13 cellular contexts compared by ENCODE assay signal in genomic region chr2:17628349-17629261, GRCh38.
A peak's percentile ranks its signal among the peaks of the same experiment; 100 is the strongest.
DNase-seq lines count a peak whose midpoint lies in the region; ATAC-seq and TF ChIP-seq lines count a peak whose summit lies in the region.
"Had no signal": no experiment of that assay in that cellular context is flagged by ENCODE, and none has a peak within 500 bp of the region (broad histone marks: within the 10 kb centered on the region; RNA-seq: fewer than 3 reads in every experiment).

No MANE protein-coding gene starts in this region.

- ATAC-seq in GM21528 (IDR thresholded peaks at IDR 0.05; ENCODE audit: low FRiP score, unreplicated experiment): peak; percentile 50
- no peak for ATAC-seq in HG02973 (IDR thresholded peaks at IDR 0.05; ENCODE audit: unreplicated experiment)
- ATAC-seq: activated CD4-positive, CD25-positive, alpha-beta regulatory T cell treated with anti-CD3 and anti-CD28 coated beads, Interleukin-2, amount 50 U/mL, for 24 hours; left ventricle myocardium superior had no signal

- no peak for TF ChIP-seq CTCF in GM12865 (IDR thresholded peaks at IDR 0.05; ENCODE audit: insufficient read depth, low read depth, low read length, missing control alignments)

- no peak overlapping the region for H3K4me3 ChIP-seq in GM12865 (ENCODE audit: low read depth, low read length)
- no peak overlapping the region for H3K4me3 ChIP-seq in Jurkat, Clone E6-1 (ENCODE audit: low read length)

- DNase-seq in GM12865 (ENCODE audit: low read depth) (peak; percentile 24), iris pigment epithelial cell (ENCODE audit: low read depth) (peak; percentile 32), pons (ENCODE audit: low spot score) (no peak), NCI-H1048 (lab: John Stamatoyannopoulos, UW) (no peak)
- DNase-seq in Jurkat, Clone E6-1 (ENCODE audit: low read depth, low spot score): peak; percentile 3
- DNase-seq in stimulated activated CD4-positive, alpha-beta T cell treated with anti-CD3 and anti-CD28 coated beads, Interleukin-4, amount 100 ng/mL, for 24 hours: no peak
- DNase-seq: activated T-cell treated with anti-CD3 and anti-CD28 coated beads, Interleukin-2, amount 50 U/mL, for 48 hours; glutamatergic neuron; left ventricle myocardium superior; NCI-H1436 treated with DMSO at 0.1 percent for 48 hours had no signal

Comparison
In these comparisons a context has a peak if more than half of its experiments do, and no peak if none do; other contexts are left out.
1. DNase-seq: peak in GM12865 (single experiment), Jurkat, Clone E6-1 (single experiment) and iris pigment epithelial cell (single experiment); none in stimulated activated CD4-positive, alpha-beta T cell treated with anti-CD3 and anti-CD28 coated beads, Interleukin-4, amount 100 ng/mL, for 24 hours (single experiment), pons (single experiment) and NCI-H1048 (single experiment).